In the genomic region with DNA sequence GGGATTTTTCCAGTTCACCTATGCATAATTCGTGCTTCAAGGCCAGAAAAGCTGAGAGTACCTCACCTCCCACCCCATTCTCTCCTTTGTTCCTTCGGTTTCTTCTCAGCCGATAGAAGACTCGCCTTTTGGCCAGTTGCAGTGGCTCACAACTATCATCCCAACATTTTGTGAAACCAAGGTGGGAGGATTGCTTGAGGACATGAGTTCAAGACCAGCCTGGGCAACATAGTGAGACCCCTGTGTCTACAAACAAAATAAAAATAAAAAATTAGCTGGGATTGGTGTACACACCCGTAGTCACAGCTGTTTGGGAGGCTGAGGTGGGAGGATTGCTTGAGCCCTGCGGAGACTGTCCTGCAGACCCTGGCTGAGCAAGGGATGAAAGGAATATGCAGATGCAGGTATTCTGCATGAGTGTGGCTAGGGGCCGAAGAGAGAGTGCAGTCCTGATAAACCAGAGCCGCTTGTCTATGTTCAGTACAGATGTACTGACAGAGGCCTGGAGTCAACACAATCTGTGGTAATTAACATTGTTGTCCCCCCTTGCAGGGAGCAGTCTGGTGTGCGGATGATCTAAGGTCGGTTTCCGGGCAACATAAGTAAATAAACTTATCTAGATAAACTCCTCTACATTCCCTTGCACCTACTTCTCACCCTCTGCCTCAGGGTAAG, we compare ENCODE assay signal across 1 cellular context.
A peak's percentile ranks its signal among the peaks of the same experiment; 100 is the strongest.
TF ChIP-seq lines count a peak whose summit lies in the region.

No MANE protein-coding gene starts in this region.

TF ChIP-seq in K562, 482 proteins besides CTCF, POLR2A, EP300 and RAD21 (continued from another document and continues in another):
- TF ChIP-seq MCM7 (IDR thresholded peaks at IDR 0.05) (no peak), FOXJ3 (CRISPR knock-in tag; IDR thresholded peaks at IDR 0.05) (peak; percentile 82; the same call in 1 of the 2 replicates), ZC3H11A (IDR thresholded peaks at IDR 0.05; ENCODE audit: low read depth, low read length) (no peak), CEBPG (CRISPR knock-in tag; IDR thresholded peaks at IDR 0.05) (no peak), CEBPG (tag; conservative IDR thresholded peaks at IDR 0.05 in 1 of 2, IDR thresholded peaks at IDR 0.05 in 1 of 2) (no peak), NFATC3 (IDR thresholded peaks at IDR 0.05) (no peak), NCOR1 (IDR thresholded peaks at IDR 0.05) (peak; percentile 41), TCF15 (CRISPR knock-in tag; IDR thresholded peaks at IDR 0.05) (no peak), HDGF (IDR thresholded peaks at IDR 0.05) (no peak), PHTF2 (CRISPR knock-in tag; IDR thresholded peaks at IDR 0.05) (no peak), THRB (CRISPR knock-in tag; conservative IDR thresholded peaks at IDR 0.05) (no peak), MED1 (CRISPR knock-in tag; IDR thresholded peaks at IDR 0.05; ENCODE audit: borderline replicate concordance) (no peak), RBBP5 (IDR thresholded peaks at IDR 0.05; ENCODE audit: borderline replicate concordance, insufficient read depth, low read length, poor library complexity, severe bottlenecking) (no peak), SOX6 (IDR thresholded peaks at IDR 0.05) (peak; percentile 87), GTF2F1 (IDR thresholded peaks at IDR 0.05; ENCODE audit: low read depth, low read length) (no peak), ZNF24 (IDR thresholded peaks at IDR 0.05) (no peak), ZNF146 (CRISPR knock-in tag; IDR thresholded peaks at IDR 0.05; ENCODE audit: unreplicated experiment) (no peak), ZKSCAN8 (CRISPR knock-in tag; IDR thresholded peaks at IDR 0.05) (no peak), CREM (IDR thresholded peaks at IDR 0.05; ENCODE audit: low read depth) (no peak), STAT5B (CRISPR knock-in tag; IDR thresholded peaks at IDR 0.05) (no peak), BCL6 (CRISPR knock-in tag; IDR thresholded peaks at IDR 0.05) (no peak), ZFP30 (CRISPR knock-in tag; IDR thresholded peaks at IDR 0.05; ENCODE audit: borderline replicate concordance) (no peak), CXXC5 (CRISPR knock-in tag; IDR thresholded peaks at IDR 0.05) (no peak), ZKSCAN1 (IDR thresholded peaks at IDR 0.05; ENCODE audit: low read depth, low read length) (no peak), ILK (tag; IDR thresholded peaks at IDR 0.05; ENCODE audit: borderline replicate concordance, low read depth) (no peak), KDM4B (IDR thresholded peaks at IDR 0.05; ENCODE audit: borderline replicate concordance in 2 of 2, low read depth in 1 of 2) (no peak), TAF15 (IDR thresholded peaks at IDR 0.05; ENCODE audit: low read depth, low read length) (no peak), ZFX (CRISPR knock-in tag; IDR thresholded peaks at IDR 0.05) (peak; percentile 38), MAZ (CRISPR knock-in tag; conservative IDR thresholded peaks at IDR 0.05 in 1 of 2, IDR thresholded peaks at IDR 0.05 in 1 of 2) (0 out of 4 replicates have a peak, but pooled peaks of 1 of the 2 experiments have one; percentile 24), PBX2 (CRISPR knock-in tag; IDR thresholded peaks at IDR 0.05; ENCODE audit: low read depth) (no peak), PBX2 (tag; conservative IDR thresholded peaks at IDR 0.05; ENCODE audit: low read depth) (peak; percentile 51; the same call in 1 of the 2 replicates), RHOXF2B (CRISPR knock-in tag; conservative IDR thresholded peaks at IDR 0.05) (no peak), ZBTB49 (CRISPR knock-in tag; IDR thresholded peaks at IDR 0.05; ENCODE audit: borderline replicate concordance) (no peak), FOXP1 (CRISPR knock-in tag; IDR thresholded peaks at IDR 0.05) (no peak), ZNF57 (CRISPR knock-in tag; IDR thresholded peaks at IDR 0.05) (no peak), ELF1 (tag; IDR thresholded peaks at IDR 0.05) (no peak), KDM1A (IDR thresholded peaks at IDR 0.05) (peak; percentile 62 to 68), MIER1 (IDR thresholded peaks at IDR 0.05; ENCODE audit: low read depth) (no peak)
- TF ChIP-seq, protein P1, sequence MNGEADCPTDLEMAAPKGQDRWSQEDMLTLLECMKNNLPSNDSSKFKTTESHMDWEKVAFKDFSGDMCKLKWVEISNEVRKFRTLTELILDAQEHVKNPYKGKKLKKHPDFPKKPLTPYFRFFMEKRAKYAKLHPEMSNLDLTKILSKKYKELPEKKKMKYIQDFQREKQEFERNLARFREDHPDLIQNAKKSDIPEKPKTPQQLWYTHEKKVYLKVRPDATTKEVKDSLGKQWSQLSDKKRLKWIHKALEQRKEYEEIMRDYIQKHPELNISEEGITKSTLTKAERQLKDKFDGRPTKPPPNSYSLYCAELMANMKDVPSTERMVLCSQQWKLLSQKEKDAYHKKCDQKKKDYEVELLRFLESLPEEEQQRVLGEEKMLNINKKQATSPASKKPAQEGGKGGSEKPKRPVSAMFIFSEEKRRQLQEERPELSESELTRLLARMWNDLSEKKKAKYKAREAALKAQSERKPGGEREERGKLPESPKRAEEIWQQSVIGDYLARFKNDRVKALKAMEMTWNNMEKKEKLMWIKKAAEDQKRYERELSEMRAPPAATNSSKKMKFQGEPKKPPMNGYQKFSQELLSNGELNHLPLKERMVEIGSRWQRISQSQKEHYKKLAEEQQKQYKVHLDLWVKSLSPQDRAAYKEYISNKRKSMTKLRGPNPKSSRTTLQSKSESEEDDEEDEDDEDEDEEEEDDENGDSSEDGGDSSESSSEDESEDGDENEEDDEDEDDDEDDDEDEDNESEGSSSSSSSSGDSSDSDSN (IDR thresholded peaks at IDR 0.05; ENCODE audit: borderline replicate concordance in 1 of 2, low read depth in 2 of 2, low read length in 2 of 2), result no peak
- TF ChIP-seq, protein P2, sequence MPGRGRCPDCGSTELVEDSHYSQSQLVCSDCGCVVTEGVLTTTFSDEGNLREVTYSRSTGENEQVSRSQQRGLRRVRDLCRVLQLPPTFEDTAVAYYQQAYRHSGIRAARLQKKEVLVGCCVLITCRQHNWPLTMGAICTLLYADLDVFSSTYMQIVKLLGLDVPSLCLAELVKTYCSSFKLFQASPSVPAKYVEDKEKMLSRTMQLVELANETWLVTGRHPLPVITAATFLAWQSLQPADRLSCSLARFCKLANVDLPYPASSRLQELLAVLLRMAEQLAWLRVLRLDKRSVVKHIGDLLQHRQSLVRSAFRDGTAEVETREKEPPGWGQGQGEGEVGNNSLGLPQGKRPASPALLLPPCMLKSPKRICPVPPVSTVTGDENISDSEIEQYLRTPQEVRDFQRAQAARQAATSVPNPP (IDR thresholded peaks at IDR 0.05; ENCODE audit: borderline replicate concordance, insufficient read depth, insufficient read length), result no peak
- TF ChIP-seq, protein P3, sequence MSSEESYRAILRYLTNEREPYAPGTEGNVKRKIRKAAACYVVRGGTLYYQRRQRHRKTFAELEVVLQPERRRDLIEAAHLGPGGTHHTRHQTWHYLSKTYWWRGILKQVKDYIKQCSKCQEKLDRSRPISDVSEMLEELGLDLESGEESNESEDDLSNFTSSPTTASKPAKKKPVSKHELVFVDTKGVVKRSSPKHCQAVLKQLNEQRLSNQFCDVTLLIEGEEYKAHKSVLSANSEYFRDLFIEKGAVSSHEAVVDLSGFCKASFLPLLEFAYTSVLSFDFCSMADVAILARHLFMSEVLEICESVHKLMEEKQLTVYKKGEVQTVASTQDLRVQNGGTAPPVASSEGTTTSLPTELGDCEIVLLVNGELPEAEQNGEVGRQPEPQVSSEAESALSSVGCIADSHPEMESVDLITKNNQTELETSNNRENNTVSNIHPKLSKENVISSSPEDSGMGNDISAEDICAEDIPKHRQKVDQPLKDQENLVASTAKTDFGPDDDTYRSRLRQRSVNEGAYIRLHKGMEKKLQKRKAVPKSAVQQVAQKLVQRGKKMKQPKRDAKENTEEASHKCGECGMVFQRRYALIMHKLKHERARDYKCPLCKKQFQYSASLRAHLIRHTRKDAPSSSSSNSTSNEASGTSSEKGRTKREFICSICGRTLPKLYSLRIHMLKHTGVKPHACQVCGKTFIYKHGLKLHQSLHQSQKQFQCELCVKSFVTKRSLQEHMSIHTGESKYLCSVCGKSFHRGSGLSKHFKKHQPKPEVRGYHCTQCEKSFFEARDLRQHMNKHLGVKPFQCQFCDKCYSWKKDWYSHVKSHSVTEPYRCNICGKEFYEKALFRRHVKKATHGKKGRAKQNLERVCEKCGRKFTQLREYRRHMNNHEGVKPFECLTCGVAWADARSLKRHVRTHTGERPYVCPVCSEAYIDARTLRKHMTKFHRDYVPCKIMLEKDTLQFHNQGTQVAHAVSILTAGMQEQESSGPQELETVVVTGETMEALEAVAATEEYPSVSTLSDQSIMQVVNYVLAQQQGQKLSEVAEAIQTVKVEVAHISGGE (CRISPR knock-in tag; IDR thresholded peaks at IDR 0.05), result no peak
- TF ChIP-seq, protein P4, sequence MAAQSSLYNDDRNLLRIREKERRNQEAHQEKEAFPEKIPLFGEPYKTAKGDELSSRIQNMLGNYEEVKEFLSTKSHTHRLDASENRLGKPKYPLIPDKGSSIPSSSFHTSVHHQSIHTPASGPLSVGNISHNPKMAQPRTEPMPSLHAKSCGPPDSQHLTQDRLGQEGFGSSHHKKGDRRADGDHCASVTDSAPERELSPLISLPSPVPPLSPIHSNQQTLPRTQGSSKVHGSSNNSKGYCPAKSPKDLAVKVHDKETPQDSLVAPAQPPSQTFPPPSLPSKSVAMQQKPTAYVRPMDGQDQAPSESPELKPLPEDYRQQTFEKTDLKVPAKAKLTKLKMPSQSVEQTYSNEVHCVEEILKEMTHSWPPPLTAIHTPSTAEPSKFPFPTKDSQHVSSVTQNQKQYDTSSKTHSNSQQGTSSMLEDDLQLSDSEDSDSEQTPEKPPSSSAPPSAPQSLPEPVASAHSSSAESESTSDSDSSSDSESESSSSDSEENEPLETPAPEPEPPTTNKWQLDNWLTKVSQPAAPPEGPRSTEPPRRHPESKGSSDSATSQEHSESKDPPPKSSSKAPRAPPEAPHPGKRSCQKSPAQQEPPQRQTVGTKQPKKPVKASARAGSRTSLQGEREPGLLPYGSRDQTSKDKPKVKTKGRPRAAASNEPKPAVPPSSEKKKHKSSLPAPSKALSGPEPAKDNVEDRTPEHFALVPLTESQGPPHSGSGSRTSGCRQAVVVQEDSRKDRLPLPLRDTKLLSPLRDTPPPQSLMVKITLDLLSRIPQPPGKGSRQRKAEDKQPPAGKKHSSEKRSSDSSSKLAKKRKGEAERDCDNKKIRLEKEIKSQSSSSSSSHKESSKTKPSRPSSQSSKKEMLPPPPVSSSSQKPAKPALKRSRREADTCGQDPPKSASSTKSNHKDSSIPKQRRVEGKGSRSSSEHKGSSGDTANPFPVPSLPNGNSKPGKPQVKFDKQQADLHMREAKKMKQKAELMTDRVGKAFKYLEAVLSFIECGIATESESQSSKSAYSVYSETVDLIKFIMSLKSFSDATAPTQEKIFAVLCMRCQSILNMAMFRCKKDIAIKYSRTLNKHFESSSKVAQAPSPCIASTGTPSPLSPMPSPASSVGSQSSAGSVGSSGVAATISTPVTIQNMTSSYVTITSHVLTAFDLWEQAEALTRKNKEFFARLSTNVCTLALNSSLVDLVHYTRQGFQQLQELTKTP (IDR thresholded peaks at IDR 0.05; ENCODE audit: low read depth in 1 of 2, partially characterized antibody in 2 of 2), result no peak
